ENCODE assay signal across 10 cellular contexts in the genomic region with DNA sequence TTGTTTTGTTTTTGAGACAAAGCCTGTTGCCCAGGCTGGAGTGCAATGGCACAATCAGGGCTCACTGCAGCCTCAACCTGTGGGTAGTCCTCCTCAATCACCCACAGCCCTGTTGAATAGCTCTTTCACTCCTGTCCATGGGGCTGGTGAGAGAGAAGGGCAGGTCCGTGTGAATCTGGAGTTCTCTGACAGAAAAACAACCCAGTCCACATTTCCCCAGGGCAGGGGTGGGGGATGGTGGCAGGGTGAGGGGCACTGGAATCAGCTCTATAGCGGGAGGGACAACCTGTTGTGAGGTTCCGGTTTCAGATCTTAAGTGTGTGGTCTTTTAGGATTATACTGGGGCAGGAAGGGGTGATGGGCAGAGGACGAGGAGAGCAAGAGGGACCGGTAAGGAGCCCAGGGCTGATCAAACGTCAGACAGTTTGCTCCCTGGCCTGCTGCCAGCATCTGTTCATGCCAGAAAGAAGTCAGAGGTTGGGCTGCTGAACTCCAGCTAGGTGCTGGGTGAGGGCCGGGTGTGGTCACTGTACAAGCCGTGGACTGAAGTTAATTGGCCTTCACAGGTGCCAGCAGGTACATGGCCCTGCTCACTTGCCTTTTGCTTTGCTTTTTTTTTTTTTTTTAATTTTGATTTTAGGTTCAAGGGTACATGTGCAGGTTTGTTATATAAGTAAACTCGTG. TPM values are rescaled to one million over a fixed set of nuclear protein-coding genes. Genes with fewer than 3 reads are reported as not detected.
DNase-seq lines count a peak whose midpoint lies in the region; TF ChIP-seq lines count a peak whose summit lies in the region.
"Had no signal": no experiment of that assay in that cellular context is flagged by ENCODE, and none has a peak within 500 bp of the region (broad histone marks: within the 10 kb centered on the region; RNA-seq: fewer than 3 reads in every experiment).

No MANE protein-coding gene starts in this region.

- H3K79me2 ChIP-seq in KMS-11 (ENCODE audit: insufficient read depth, low read depth) (no peaks in the 10 kb centered on the region), PC-9 (ENCODE audit: low read depth) (no peaks in the 10 kb centered on the region)

- H2AFZ ChIP-seq in KMS-11 (ENCODE audit: low read depth) (peak overlapping the region; percentile 53), PC-9 (no peak overlapping the region)

- H3K4me3 ChIP-seq in KMS-11 (IDR thresholded peaks at IDR 0.05; ENCODE audit: insufficient read depth, low read depth, low read length), result no peak overlapping the region
- no peak overlapping the region; the same call in 1 of the 2 replicates for H3K4me3 ChIP-seq in PC-9
- H3K4me3 ChIP-seq in cardiac muscle cell, result no peak overlapping the region

- H3K36me3 ChIP-seq in KMS-11 (ENCODE audit: insufficient read depth) (no peaks in the 10 kb centered on the region), PC-9 (ENCODE audit: low read depth) (no peaks in the 10 kb centered on the region), cardiac muscle cell (no peaks in the 10 kb centered on the region)

- CTCF ChIA-PET in PC-9 (lab: Charles Lee), result interaction anchor here (1.1 kb wide), 1 partner anchor 36 kb away, joined by 4 read pairs; no protein-coding TSS in a partner anchor

- no TSS peak for BruUV-seq in PC-9 (replicated peaks; lab: Mats Ljungman, UMichigan)

- intact Hi-C loops in PC-9 (cut with micrococcal nuclease; ENCODE audit: unreplicated experiment), result no loop called here

- H3K27me3 ChIP-seq in KMS-11 (ENCODE audit: insufficient read depth, low read depth) (no peaks in the 10 kb centered on the region), PC-9 (ENCODE audit: insufficient read depth, low read depth) (no peaks in the 10 kb centered on the region), cardiac muscle cell (no peaks in the 10 kb centered on the region)

- DNase-seq in PC-9, result peak; percentile 88 to 89
- DNase-seq in cardiac muscle cell (ENCODE audit: low read depth in 1 of 2, low spot score in 1 of 2), result peak; percentile 12 to 69
- no peak for DNase-seq in retina
- no peak for DNase-seq in mesenteric fat pad (ENCODE audit: low spot score)
- DNase-seq in activated CD4-positive, alpha-beta T cell treated with anti-CD3 and anti-CD28 coated beads for 4 hours, result no peak
- DNase-seq in stimulated activated CD4-positive, alpha-beta T cell treated with anti-CD3 and anti-CD28 coated beads, Interleukin-15, amount 100 ng/mL, for 24 hours, result no peak
- DNase-seq: activated T-cell treated with anti-CD3 and anti-CD28 coated beads, Interleukin-2, amount 50 U/mL, for 1 hour; CD4-positive, alpha-beta T cell had no signal

- no peaks in the 10 kb centered on the region for H3K9me3 ChIP-seq in PC-9 (ENCODE audit: insufficient read depth, low read depth)
- no peaks in the 10 kb centered on the region for H3K9me3 ChIP-seq in cardiac muscle cell (ENCODE audit: low read depth)

- no peaks in the 10 kb centered on the region for H3K9me2 ChIP-seq in PC-9 (ENCODE audit: insufficient read depth)

- H3K27ac ChIP-seq in 22Rv1, result peak overlapping the region; percentile 53
- H3K27ac ChIP-seq in KMS-11, result peak overlapping the region; percentile 14; the same call in 1 of the 2 replicates
- H3K27ac ChIP-seq in PC-9, result peak overlapping the region; percentile 40
- H3K27ac ChIP-seq in cardiac muscle cell, result peak overlapping the region; percentile 87

- no peak overlapping the region; the same call in 1 of the 2 replicates for H3K9ac ChIP-seq in KMS-11

- H3K4me2 ChIP-seq in KMS-11, result peak overlapping the region; percentile 38; the same call in 1 of the 2 replicates
- peak overlapping the region; percentile 73 for H3K4me2 ChIP-seq in PC-9

- TF ChIP-seq CTCF in 22Rv1 (IDR thresholded peaks at IDR 0.05) (no peak), KMS-11 (conservative IDR thresholded peaks at IDR 0.05; ENCODE audit: low read depth, low read length) (no peak), PC-9 (conservative IDR thresholded peaks at IDR 0.05) (no peak), cardiac muscle cell (IDR thresholded peaks at IDR 0.05; ENCODE audit: low read depth, low read length) (no peak)

- H3K4me1 ChIP-seq in KMS-11 (ENCODE audit: low read depth, poor library complexity, severe bottlenecking) (peaks cover 9% of the 10 kb centered on the region), PC-9 (replicated peaks; ENCODE audit: insufficient read depth) (peaks cover 26% of the 10 kb centered on the region), cardiac muscle cell (ENCODE audit: low read depth) (peaks cover 23% of the 10 kb centered on the region)

- H4K20me1 ChIP-seq in KMS-11 (ENCODE audit: insufficient read depth) (no peaks in the 10 kb centered on the region), PC-9 (ENCODE audit: insufficient read depth) (no peaks in the 10 kb centered on the region)

- peaks cover 18% of the 10 kb centered on the region for H3F3A ChIP-seq in PC-9 (ENCODE audit: insufficient read depth, low read depth)

- POLR2A ChIA-PET in PC-9 (lab: Charles Lee; ENCODE audit: unreplicated experiment), result interaction anchor here (0.6 to 0.7 kb wide), 2 partner anchors 13 to 30 kb away, joined by 3 to 4 read pairs; no protein-coding TSS in a partner anchor

RNA-seq across cellular contexts. Expression of a gene that starts 33.2 kb away (rescaled TPM):
- 166 and 182 TPM in 2 replicates for total RNA-seq in PC-9 (2021)
- 143 and 247 TPM in 2 replicates for total RNA-seq in cardiac muscle cell
- polyA plus RNA-seq in cardiac muscle cell, result 156 and 216 TPM in 2 replicates
- total RNA-seq in mesenteric fat pad, result 58.5 TPM

Comparison
In these comparisons a context has a peak if more than half of its experiments do, and no peak if none do; other contexts are left out.
1. H3K27ac ChIP-seq: peak in every context shown above with its lines; median percentile 87 in cardiac muscle cell; 53 in 22Rv1; 40 in PC-9; 14 in KMS-11.
2. DNase-seq: peak in PC-9 (2 of 2) and cardiac muscle cell (2 of 2); none in retina (single experiment), mesenteric fat pad (single experiment), activated CD4-positive, alpha-beta T cell treated with anti-CD3 and anti-CD28 coated beads for 4 hours (0 of 2) and stimulated activated CD4-positive, alpha-beta T cell treated with anti-CD3 and anti-CD28 coated beads, Interleukin-15, amount 100 ng/mL, for 24 hours (single experiment).